1 cellular context compared by ENCODE assay signal in the genomic region with DNA sequence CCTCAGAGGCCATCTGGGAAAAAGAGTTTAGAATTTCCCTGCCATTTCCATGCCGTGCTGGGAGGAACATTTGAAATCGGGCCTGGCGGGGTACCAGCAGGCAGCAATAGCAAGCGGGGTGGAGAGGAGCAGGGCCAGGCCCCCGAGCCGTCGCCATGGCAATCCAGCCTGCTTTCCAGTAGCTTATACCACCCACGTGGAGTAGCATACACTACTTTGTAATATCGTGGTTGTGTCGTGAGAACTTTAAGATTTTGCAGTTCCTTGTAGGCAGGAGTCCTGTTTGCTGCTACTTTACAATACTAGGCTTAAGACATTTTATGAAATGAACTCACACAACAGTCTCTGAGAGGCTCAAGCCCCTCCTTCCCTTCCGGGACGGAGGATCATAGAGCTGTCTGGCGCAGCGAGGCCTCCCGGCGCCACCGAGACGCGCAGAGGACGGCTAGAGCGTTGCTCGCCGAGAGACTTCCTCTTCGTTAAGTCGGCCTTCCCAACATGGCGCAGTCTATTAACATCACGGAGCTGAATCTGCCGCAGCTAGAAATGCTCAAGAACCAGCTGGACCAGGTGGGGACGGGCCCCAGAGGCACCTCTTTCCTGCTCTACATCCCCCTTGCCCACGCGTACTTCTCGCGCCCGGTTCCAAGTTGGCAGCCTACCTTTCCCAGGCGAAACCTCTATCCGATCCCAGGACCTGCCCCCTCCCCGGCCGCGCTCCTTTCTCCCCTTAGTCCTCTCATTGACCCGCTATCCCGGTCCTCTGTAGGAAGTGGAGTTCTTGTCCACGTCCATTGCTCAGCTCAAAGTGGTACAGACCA.
TF ChIP-seq lines count a peak whose summit lies in the region.

A gene (plus strand): TSS at position 473 of the 821 bp plus-strand sequence. CDS start 26 bp downstream, at position 499.

TF ChIP-seq in HepG2, 621 proteins besides CTCF, POLR2A, EP300 and RAD21 (continued from another document and continues in another):
- TF ChIP-seq TBX2 (CRISPR knock-in tag; IDR thresholded peaks at IDR 0.05; ENCODE audit: borderline replicate concordance): peak; percentile 4; the same call in 1 of the 2 replicates
- no peak for TF ChIP-seq ZNF552 (CRISPR knock-in tag; IDR thresholded peaks at IDR 0.05; ENCODE audit: borderline replicate concordance)
- no peak for TF ChIP-seq ZC3H13 (CRISPR knock-in tag; IDR thresholded peaks at IDR 0.05)
- TF ChIP-seq, protein P1, sequence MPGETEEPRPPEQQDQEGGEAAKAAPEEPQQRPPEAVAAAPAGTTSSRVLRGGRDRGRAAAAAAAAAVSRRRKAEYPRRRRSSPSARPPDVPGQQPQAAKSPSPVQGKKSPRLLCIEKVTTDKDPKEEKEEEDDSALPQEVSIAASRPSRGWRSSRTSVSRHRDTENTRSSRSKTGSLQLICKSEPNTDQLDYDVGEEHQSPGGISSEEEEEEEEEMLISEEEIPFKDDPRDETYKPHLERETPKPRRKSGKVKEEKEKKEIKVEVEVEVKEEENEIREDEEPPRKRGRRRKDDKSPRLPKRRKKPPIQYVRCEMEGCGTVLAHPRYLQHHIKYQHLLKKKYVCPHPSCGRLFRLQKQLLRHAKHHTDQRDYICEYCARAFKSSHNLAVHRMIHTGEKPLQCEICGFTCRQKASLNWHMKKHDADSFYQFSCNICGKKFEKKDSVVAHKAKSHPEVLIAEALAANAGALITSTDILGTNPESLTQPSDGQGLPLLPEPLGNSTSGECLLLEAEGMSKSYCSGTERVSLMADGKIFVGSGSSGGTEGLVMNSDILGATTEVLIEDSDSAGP (CRISPR knock-in tag; IDR thresholded peaks at IDR 0.05; ENCODE audit: borderline replicate concordance): peak; percentile 82
- TF ChIP-seq NR2F1 (CRISPR knock-in tag; IDR thresholded peaks at IDR 0.05): no peak
- peak; percentile 68; the same call in 1 of the 2 replicates for TF ChIP-seq SMAD1 (CRISPR knock-in tag; IDR thresholded peaks at IDR 0.05; ENCODE audit: borderline replicate concordance, low read depth)
- TF ChIP-seq, protein P2, sequence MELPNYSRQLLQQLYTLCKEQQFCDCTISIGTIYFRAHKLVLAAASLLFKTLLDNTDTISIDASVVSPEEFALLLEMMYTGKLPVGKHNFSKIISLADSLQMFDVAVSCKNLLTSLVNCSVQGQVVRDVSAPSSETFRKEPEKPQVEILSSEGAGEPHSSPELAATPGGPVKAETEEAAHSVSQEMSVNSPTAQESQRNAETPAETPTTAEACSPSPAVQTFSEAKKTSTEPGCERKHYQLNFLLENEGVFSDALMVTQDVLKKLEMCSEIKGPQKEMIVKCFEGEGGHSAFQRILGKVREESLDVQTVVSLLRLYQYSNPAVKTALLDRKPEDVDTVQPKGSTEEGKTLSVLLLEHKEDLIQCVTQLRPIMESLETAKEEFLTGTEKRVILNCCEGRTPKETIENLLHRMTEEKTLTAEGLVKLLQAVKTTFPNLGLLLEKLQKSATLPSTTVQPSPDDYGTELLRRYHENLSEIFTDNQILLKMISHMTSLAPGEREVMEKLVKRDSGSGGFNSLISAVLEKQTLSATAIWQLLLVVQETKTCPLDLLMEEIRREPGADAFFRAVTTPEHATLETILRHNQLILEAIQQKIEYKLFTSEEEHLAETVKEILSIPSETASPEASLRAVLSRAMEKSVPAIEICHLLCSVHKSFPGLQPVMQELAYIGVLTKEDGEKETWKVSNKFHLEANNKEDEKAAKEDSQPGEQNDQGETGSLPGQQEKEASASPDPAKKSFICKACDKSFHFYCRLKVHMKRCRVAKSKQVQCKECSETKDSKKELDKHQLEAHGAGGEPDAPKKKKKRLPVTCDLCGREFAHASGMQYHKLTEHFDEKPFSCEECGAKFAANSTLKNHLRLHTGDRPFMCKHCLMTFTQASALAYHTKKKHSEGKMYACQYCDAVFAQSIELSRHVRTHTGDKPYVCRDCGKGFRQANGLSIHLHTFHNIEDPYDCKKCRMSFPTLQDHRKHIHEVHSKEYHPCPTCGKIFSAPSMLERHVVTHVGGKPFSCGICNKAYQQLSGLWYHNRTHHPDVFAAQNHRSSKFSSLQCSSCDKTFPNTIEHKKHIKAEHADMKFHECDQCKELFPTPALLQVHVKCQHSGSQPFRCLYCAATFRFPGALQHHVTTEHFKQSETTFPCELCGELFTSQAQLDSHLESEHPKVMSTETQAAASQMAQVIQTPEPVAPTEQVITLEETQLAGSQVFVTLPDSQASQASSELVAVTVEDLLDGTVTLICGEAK (IDR thresholded peaks at IDR 0.05): no peak
- TF ChIP-seq, protein P2 (CRISPR knock-in tag; IDR thresholded peaks at IDR 0.05): peak; percentile 47; the same call in 1 of the 2 replicates
- TF ChIP-seq, protein P3, sequence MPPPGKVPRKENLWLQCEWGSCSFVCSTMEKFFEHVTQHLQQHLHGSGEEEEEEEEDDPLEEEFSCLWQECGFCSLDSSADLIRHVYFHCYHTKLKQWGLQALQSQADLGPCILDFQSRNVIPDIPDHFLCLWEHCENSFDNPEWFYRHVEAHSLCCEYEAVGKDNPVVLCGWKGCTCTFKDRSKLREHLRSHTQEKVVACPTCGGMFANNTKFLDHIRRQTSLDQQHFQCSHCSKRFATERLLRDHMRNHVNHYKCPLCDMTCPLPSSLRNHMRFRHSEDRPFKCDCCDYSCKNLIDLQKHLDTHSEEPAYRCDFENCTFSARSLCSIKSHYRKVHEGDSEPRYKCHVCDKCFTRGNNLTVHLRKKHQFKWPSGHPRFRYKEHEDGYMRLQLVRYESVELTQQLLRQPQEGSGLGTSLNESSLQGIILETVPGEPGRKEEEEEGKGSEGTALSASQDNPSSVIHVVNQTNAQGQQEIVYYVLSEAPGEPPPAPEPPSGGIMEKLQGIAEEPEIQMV (CRISPR knock-in tag; IDR thresholded peaks at IDR 0.05; ENCODE audit: low read depth): 0 out of 2 replicates have a peak, but pooled peaks have one; percentile 58
- no peak for TF ChIP-seq FLYWCH1 (CRISPR knock-in tag; IDR thresholded peaks at IDR 0.05)
- 0 out of 2 replicates have a peak, but pooled peaks have one; percentile 82 for TF ChIP-seq U2AF2 (IDR thresholded peaks at IDR 0.05; ENCODE audit: low read depth, low read length)
- TF ChIP-seq ZSCAN30 (CRISPR knock-in tag; IDR thresholded peaks at IDR 0.05): no peak
- TF ChIP-seq ELF3 (CRISPR knock-in tag; IDR thresholded peaks at IDR 0.05): peak; percentile 97
- TF ChIP-seq ZNF569 (CRISPR knock-in tag; IDR thresholded peaks at IDR 0.05; ENCODE audit: borderline replicate concordance): no peak
- TF ChIP-seq NR2C2 (CRISPR knock-in tag; IDR thresholded peaks at IDR 0.05; ENCODE audit: borderline replicate concordance): peak; percentile 96
- TF ChIP-seq, protein P4, sequence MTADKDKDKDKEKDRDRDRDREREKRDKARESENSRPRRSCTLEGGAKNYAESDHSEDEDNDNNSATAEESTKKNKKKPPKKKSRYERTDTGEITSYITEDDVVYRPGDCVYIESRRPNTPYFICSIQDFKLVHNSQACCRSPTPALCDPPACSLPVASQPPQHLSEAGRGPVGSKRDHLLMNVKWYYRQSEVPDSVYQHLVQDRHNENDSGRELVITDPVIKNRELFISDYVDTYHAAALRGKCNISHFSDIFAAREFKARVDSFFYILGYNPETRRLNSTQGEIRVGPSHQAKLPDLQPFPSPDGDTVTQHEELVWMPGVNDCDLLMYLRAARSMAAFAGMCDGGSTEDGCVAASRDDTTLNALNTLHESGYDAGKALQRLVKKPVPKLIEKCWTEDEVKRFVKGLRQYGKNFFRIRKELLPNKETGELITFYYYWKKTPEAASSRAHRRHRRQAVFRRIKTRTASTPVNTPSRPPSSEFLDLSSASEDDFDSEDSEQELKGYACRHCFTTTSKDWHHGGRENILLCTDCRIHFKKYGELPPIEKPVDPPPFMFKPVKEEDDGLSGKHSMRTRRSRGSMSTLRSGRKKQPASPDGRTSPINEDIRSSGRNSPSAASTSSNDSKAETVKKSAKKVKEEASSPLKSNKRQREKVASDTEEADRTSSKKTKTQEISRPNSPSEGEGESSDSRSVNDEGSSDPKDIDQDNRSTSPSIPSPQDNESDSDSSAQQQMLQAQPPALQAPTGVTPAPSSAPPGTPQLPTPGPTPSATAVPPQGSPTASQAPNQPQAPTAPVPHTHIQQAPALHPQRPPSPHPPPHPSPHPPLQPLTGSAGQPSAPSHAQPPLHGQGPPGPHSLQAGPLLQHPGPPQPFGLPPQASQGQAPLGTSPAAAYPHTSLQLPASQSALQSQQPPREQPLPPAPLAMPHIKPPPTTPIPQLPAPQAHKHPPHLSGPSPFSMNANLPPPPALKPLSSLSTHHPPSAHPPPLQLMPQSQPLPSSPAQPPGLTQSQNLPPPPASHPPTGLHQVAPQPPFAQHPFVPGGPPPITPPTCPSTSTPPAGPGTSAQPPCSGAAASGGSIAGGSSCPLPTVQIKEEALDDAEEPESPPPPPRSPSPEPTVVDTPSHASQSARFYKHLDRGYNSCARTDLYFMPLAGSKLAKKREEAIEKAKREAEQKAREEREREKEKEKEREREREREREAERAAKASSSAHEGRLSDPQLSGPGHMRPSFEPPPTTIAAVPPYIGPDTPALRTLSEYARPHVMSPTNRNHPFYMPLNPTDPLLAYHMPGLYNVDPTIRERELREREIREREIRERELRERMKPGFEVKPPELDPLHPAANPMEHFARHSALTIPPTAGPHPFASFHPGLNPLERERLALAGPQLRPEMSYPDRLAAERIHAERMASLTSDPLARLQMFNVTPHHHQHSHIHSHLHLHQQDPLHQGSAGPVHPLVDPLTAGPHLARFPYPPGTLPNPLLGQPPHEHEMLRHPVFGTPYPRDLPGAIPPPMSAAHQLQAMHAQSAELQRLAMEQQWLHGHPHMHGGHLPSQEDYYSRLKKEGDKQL (CRISPR knock-in tag; IDR thresholded peaks at IDR 0.05; ENCODE audit: low read depth): 0 out of 2 replicates have a peak, but pooled peaks have one; percentile 18
- TF ChIP-seq ZNF878 (CRISPR knock-in tag; IDR thresholded peaks at IDR 0.05): 0 out of 2 replicates have a peak, but pooled peaks have one; percentile 19
- TF ChIP-seq JUN (CRISPR knock-in tag; IDR thresholded peaks at IDR 0.05): no peak
- peak; percentile 77 for TF ChIP-seq GABPA (IDR thresholded peaks at IDR 0.05; ENCODE audit: low read depth, low read length)
- peak; percentile 94 for TF ChIP-seq GABPA (CRISPR knock-in tag; IDR thresholded peaks at IDR 0.05; ENCODE audit: low read depth)
- TF ChIP-seq, protein P5, sequence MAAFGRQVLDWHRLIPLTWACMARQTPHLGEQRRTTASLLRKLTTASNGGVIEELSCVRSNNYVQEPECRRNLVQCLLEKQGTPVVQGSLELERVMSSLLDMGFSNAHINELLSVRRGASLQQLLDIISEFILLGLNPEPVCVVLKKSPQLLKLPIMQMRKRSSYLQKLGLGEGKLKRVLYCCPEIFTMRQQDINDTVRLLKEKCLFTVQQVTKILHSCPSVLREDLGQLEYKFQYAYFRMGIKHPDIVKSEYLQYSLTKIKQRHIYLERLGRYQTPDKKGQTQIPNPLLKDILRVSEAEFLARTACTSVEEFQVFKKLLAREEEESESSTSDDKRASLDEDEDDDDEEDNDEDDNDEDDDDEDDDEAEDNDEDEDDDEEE (CRISPR knock-in tag; IDR thresholded peaks at IDR 0.05): no peak
- TF ChIP-seq, protein P6, sequence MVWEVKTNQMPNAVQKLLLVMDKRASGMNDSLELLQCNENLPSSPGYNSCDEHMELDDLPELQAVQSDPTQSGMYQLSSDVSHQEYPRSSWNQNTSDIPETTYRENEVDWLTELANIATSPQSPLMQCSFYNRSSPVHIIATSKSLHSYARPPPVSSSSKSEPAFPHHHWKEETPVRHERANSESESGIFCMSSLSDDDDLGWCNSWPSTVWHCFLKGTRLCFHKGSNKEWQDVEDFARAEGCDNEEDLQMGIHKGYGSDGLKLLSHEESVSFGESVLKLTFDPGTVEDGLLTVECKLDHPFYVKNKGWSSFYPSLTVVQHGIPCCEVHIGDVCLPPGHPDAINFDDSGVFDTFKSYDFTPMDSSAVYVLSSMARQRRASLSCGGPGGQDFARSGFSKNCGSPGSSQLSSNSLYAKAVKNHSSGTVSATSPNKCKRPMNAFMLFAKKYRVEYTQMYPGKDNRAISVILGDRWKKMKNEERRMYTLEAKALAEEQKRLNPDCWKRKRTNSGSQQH (CRISPR knock-in tag; IDR thresholded peaks at IDR 0.05; ENCODE audit: low read depth): no peak; the same call in 1 of the 2 replicates
- TF ChIP-seq MIER2 (CRISPR knock-in tag; IDR thresholded peaks at IDR 0.05): 0 out of 2 replicates have a peak, but pooled peaks have one; percentile 58
- TF ChIP-seq MXD4 (CRISPR knock-in tag; IDR thresholded peaks at IDR 0.05): peak; percentile 91
- peak; percentile 55; the same call in 1 of the 2 replicates for TF ChIP-seq ZNF12 (CRISPR knock-in tag; IDR thresholded peaks at IDR 0.05)
- no peak for TF ChIP-seq ZNF557 (CRISPR knock-in tag; IDR thresholded peaks at IDR 0.05)
- TF ChIP-seq ZNF274 (CRISPR knock-in tag; IDR thresholded peaks at IDR 0.05): no peak
- 0 out of 2 replicates have a peak, but pooled peaks have one; percentile 17 for TF ChIP-seq PPARG (CRISPR knock-in tag; conservative IDR thresholded peaks at IDR 0.05)
- TF ChIP-seq, protein P7, sequence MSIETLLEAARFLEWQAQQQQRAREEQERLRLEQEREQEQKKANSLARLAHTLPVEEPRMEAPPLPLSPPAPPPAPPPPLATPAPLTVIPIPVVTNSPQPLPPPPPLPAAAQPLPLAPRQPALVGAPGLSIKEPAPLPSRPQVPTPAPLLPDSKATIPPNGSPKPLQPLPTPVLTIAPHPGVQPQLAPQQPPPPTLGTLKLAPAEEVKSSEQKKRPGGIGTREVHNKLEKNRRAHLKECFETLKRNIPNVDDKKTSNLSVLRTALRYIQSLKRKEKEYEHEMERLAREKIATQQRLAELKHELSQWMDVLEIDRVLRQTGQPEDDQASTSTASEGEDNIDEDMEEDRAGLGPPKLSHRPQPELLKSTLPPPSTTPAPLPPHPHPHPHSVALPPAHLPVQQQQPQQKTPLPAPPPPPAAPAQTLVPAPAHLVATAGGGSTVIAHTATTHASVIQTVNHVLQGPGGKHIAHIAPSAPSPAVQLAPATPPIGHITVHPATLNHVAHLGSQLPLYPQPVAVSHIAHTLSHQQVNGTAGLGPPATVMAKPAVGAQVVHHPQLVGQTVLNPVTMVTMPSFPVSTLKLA (IDR thresholded peaks at IDR 0.05): peak; percentile 69
- TF ChIP-seq KAT7 (CRISPR knock-in tag; IDR thresholded peaks at IDR 0.05; ENCODE audit: borderline replicate concordance): peak; percentile 50; the same call in 1 of the 2 replicates
